In genomic region chr6:146336200-146336599, GRCh38 we compare ENCODE assay signal across 14 cellular contexts.
"Had no signal": no experiment of that assay in that cellular context is flagged by ENCODE, and none has a peak within 500 bp of the region (broad histone marks: within the 10 kb centered on the region; RNA-seq: fewer than 3 reads in every experiment).

No MANE protein-coding gene starts in this region.

- ATAC-seq: activated CD4-positive, CD25-positive, alpha-beta regulatory T cell treated with anti-CD3 and anti-CD28 coated beads, Interleukin-2, amount 50 U/mL, for 24 hours; activated T-cell treated with anti-CD3 and anti-CD28 coated beads, Interleukin-2, amount 50 U/mL, for 4 hours; stimulated activated memory B cell treated with anti-CD40 and anti-IgM and Interleukin-4, amounts not matched to agents 10 μg/mL and 1 μg/mL and 100 μg/mL, for 72 hours had no signal

- H3K4me1 ChIP-seq: lower lobe of right lung, right lobe of liver, transverse colon had no signal

- H3K27me3 ChIP-seq: cardiac muscle cell, hepatocyte, right lobe of liver, transverse colon had no signal

- DNase-seq: activated effector memory CD4-positive, alpha-beta T cell treated with anti-CD3 and anti-CD28 coated beads, Interleukin-2, amount 50 U/mL, for 16 hours; activated T-cell treated with anti-CD3 and anti-CD28 coated beads, Interleukin-2, amount 50 U/mL, for 4 hours; anterior cingulate cortex; effector CD4-positive, alpha-beta T cell; lower lobe of right lung; naive B cell; nucleus accumbens; right lobe of liver; T-helper 2 cell; transverse colon had no signal

- H3K27ac ChIP-seq: cardiac muscle cell, hepatocyte, lower lobe of right lung, right lobe of liver, transverse colon had no signal

- H3K4me3 ChIP-seq: cardiac muscle cell, hepatocyte, lower lobe of right lung, right lobe of liver, transverse colon had no signal

- H3K9me3 ChIP-seq: lower lobe of right lung, right lobe of liver, transverse colon had no signal

- H3K36me3 ChIP-seq: cardiac muscle cell, lower lobe of right lung, right lobe of liver, transverse colon had no signal
